Comparison of ENCODE assay signal across 30 cellular contexts in the genomic region with DNA sequence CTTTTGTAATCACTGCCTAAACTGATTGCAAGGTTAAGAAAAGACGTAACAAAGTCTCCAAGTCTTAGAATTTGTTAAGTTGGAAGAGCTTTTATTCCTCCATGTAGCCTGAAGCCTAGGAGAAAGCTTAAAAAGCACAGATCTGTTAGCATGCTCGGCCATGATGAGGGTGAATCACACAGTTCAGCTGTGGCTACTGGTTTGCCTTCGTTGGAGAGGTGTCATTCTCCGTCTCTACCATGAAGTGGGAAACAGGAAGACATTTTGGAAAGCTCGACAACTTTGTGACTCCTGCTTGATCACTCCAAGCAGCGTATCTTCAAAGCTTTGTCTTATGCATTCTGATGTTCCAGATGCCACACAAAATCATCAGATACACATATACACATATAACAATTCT. TPM values are rescaled to one million over a fixed set of nuclear protein-coding genes. Genes with fewer than 3 reads are reported as not detected.
A peak's percentile ranks its signal among the peaks of the same experiment; 100 is the strongest.
DNase-seq lines count a peak whose midpoint lies in the region; ATAC-seq, FAIRE-seq and TF ChIP-seq lines count a peak whose summit lies in the region.
"Had no signal": no experiment of that assay in that cellular context is flagged by ENCODE, and none has a peak within 500 bp of the region (broad histone marks: within the 10 kb centered on the region; RNA-seq: fewer than 3 reads in every experiment).

No MANE protein-coding gene starts in this region.

- no peak overlapping the region for H3K27ac Mint-ChIP-seq in T-helper 2 cell treated with Interferon-gamma antibody and Interleukin-4, amounts not matched to agents 5 μg/mL and 100 μg/mL, for 36 hours
- H3K27ac Mint-ChIP-seq: activated naive CD8-positive, alpha-beta T cell treated with anti-CD3 and anti-CD28 coated beads, Interleukin-2, amount 10 ng/mL, durations not matched to agents 7 days and 5 days; IgD-negative memory B cell; stimulated activated memory B cell treated with anti-CD40 and anti-IgM and Interleukin-4, amounts not matched to agents 10 μg/mL and 1 μg/mL and 100 μg/mL, for 72 hours had no signal

- intact Hi-C loops in heart right ventricle (cut with DNase I): loop anchor here in 4 of 10 donors (5.0 to 10.0 kb wide), 4 partner anchors 55 to 608 kb away; no protein-coding TSS in a partner anchor
- intact Hi-C loops in cardiac septum (cut with DNase I): loop anchor here (10.0 kb wide), 1 partner anchor 308 kb away; no protein-coding TSS in a partner anchor
- intact Hi-C loops in aorta (cut with DNase I): no loop called here

- H3K4me1 ChIP-seq in heart right ventricle (peaks cover 0 to 59% (median 24%) of the 10 kb centered on the region in 9 donors), small intestine (ENCODE audit: control insufficient read depth in 2 of 2, insufficient read depth in 1 of 2, low read depth in 1 of 2, low read length in 1 of 2) (no peaks in the 10 kb centered on the region), aorta (ENCODE audit: control insufficient read depth in 1 of 2, insufficient read depth in 2 of 2, low read length in 2 of 2) (peaks cover 1 to 10% of the 10 kb centered on the region in 2 donors)
- H3K4me1 ChIP-seq: left lung had no signal

- H3K4me3 Mint-ChIP-seq in T-helper 2 cell treated with Interferon-gamma antibody and Interleukin-4, amounts not matched to agents 5 μg/mL and 100 μg/mL, for 36 hours: no peak overlapping the region
- H3K4me3 Mint-ChIP-seq: activated naive CD8-positive, alpha-beta T cell treated with anti-CD3 and anti-CD28 coated beads, Interleukin-2, amount 10 ng/mL, durations not matched to agents 7 days and 5 days; activated T-cell treated with anti-CD3 and anti-CD28 coated beads, Interleukin-2, amount 50 U/mL, for 4 hours; IgD-negative memory B cell; naive thymus-derived CD4-positive, alpha-beta T cell; stimulated activated memory B cell treated with anti-CD40 and anti-IgM and Interleukin-4, amounts not matched to agents 10 μg/mL and 1 μg/mL and 100 μg/mL, for 72 hours had no signal

- no peaks in the 10 kb centered on the region for H3K4me1 Mint-ChIP-seq in T-helper 2 cell treated with Interferon-gamma antibody and Interleukin-4, amounts not matched to agents 5 μg/mL and 100 μg/mL, for 36 hours (ENCODE audit: low read depth)
- H3K4me1 Mint-ChIP-seq: activated naive CD8-positive, alpha-beta T cell treated with anti-CD3 and anti-CD28 coated beads, Interleukin-2, amount 10 ng/mL, durations not matched to agents 7 days and 5 days; stimulated activated memory B cell treated with anti-CD40 and anti-IgM and Interleukin-4, amounts not matched to agents 10 μg/mL and 1 μg/mL and 100 μg/mL, for 72 hours had no signal

- WGBS in heart right ventricle, 2 donors: 52 to 60% methylated on average over 6 of the region's 6 CpGs
- 36 to 76% (median 65%) methylated on average over 6 of the region's 6 CpGs for WGBS in small intestine, 3 donors
- WGBS in aorta, 2 donors: 81 to 85% methylated on average over 6 of the region's 6 CpGs

- H3K36me3 ChIP-seq in heart right ventricle: no peaks in the 10 kb centered on the region
- H3K36me3 ChIP-seq in small intestine (ENCODE audit: control insufficient read depth in 2 of 2, insufficient read depth in 2 of 2, low read length in 2 of 2): no peaks in the 10 kb centered on the region
- H3K36me3 ChIP-seq in aorta (ENCODE audit: control insufficient read depth in 1 of 2, insufficient read depth in 2 of 2, low read length in 1 of 2): no peaks in the 10 kb centered on the region
- no peaks in the 10 kb centered on the region; the same call in 1 of the 2 replicates for H3K36me3 ChIP-seq in MG63
- H3K36me3 ChIP-seq: left lung, suprapubic skin had no signal

- no peaks in the 10 kb centered on the region for H3K9me3 Mint-ChIP-seq in T-helper 2 cell treated with Interferon-gamma antibody and Interleukin-4, amounts not matched to agents 5 μg/mL and 100 μg/mL, for 36 hours
- H3K9me3 Mint-ChIP-seq: activated naive CD8-positive, alpha-beta T cell treated with anti-CD3 and anti-CD28 coated beads, Interleukin-2, amount 10 ng/mL, durations not matched to agents 7 days and 5 days; activated T-cell treated with anti-CD3 and anti-CD28 coated beads, Interleukin-2, amount 50 U/mL, for 4 hours; IgD-negative memory B cell; naive thymus-derived CD4-positive, alpha-beta T cell; stimulated activated memory B cell treated with anti-CD40 and anti-IgM and Interleukin-4, amounts not matched to agents 10 μg/mL and 1 μg/mL and 100 μg/mL, for 72 hours had no signal

- peak in 2 of 8 donors; percentile 15 to 27 for ATAC-seq in heart right ventricle
- no peak for ATAC-seq in aorta (ENCODE audit: low FRiP score)
- ATAC-seq: activated T-cell treated with anti-CD3 and anti-CD28 coated beads, Interleukin-2, amount 50 U/mL, for 4 hours; left lung; naive thymus-derived CD4-positive, alpha-beta T cell; stimulated activated memory B cell treated with anti-CD40 and anti-IgM and Interleukin-4, amounts not matched to agents 10 μg/mL and 1 μg/mL and 100 μg/mL, for 72 hours had no signal

- H3K27me3 ChIP-seq in heart right ventricle (no peaks in the 10 kb centered on the region), small intestine (ENCODE audit: control insufficient read depth in 2 of 2, insufficient read depth in 2 of 2, low read length in 2 of 2) (no peaks in the 10 kb centered on the region), aorta (ENCODE audit: control insufficient read depth in 1 of 2, insufficient read depth in 2 of 2, low read length in 1 of 2) (no peaks in the 10 kb centered on the region), MG63 (no peaks in the 10 kb centered on the region)
- H3K27me3 ChIP-seq: left lung, suprapubic skin had no signal

- no peak for DNase-seq in heart right ventricle
- DNase-seq in cardiac septum (ENCODE audit: low spot score): no peak
- DNase-seq in islet precursor cell: peak; percentile 60
- peak; percentile 14 for DNase-seq in small intestine
- DNase-seq in aorta: no peak
- no peak for DNase-seq in MG63
- no peak for DNase-seq in T-helper 2 cell treated with Interferon-gamma antibody and Interleukin-4, amounts not matched to agents 5 μg/mL and 100 μg/mL, for 36 hours (ENCODE audit: low spot score)
- DNase-seq in DMS79 treated with DMSO at 0.1 percent for 48 hours (lab: John Stamatoyannopoulos, UW): no peak
- DNase-seq: activated gamma-delta T cell treated with Interleukin-2 at 50 U/mL for 16 hours; activated naive CD8-positive, alpha-beta T cell treated with anti-CD3 and anti-CD28 coated beads, Interleukin-2, amount 10 ng/mL, durations not matched to agents 7 days and 5 days; activated T-cell treated with anti-CD3 and anti-CD28 coated beads, Interleukin-2, amount 50 U/mL, for 4 hours; Caco-2; DMS53; left lung; mesendoderm; naive thymus-derived CD4-positive, alpha-beta T cell; NCI-H1092 treated with DMSO at 0.1 percent for 48 hours; NCI-H187; NCI-H446 treated with DMSO at 0.1 percent for 48 hours; NCI-H82; OCI-M1; SK-N-SH had no signal

- peak overlapping the region in 2 of 10 donors; percentile 53 to 58 for H3K4me3 ChIP-seq in heart right ventricle
- no peak overlapping the region for H3K4me3 ChIP-seq in small intestine (ENCODE audit: low read depth in 1 of 2, low read length in 2 of 2)
- no peak overlapping the region for H3K4me3 ChIP-seq in aorta (ENCODE audit: low read length in 2 of 2)
- H3K4me3 ChIP-seq in MG63: no peak overlapping the region
- H3K4me3 ChIP-seq: left lung, suprapubic skin had no signal

- TF ChIP-seq CTCF in heart right ventricle (IDR thresholded peaks at IDR 0.05): no peak

- H3K9me3 ChIP-seq in heart right ventricle: no peaks in the 10 kb centered on the region
- H3K9me3 ChIP-seq in small intestine (ENCODE audit: control insufficient read depth, low read depth): no peaks in the 10 kb centered on the region
- H3K9me3 ChIP-seq in aorta (ENCODE audit: control insufficient read depth, low read length): no peaks in the 10 kb centered on the region
- no peaks in the 10 kb centered on the region for H3K9me3 ChIP-seq in MG63
- H3K9me3 ChIP-seq: Caco-2, left lung, SK-N-SH, suprapubic skin had no signal

- H3K36me3 Mint-ChIP-seq in T-helper 2 cell treated with Interferon-gamma antibody and Interleukin-4, amounts not matched to agents 5 μg/mL and 100 μg/mL, for 36 hours (ENCODE audit: low read depth): no peaks in the 10 kb centered on the region

- H3K27me3 Mint-ChIP-seq in T-helper 2 cell treated with Interferon-gamma antibody and Interleukin-4, amounts not matched to agents 5 μg/mL and 100 μg/mL, for 36 hours (ENCODE audit: low read depth): no peaks in the 10 kb centered on the region
- H3K27me3 Mint-ChIP-seq: activated naive CD8-positive, alpha-beta T cell treated with anti-CD3 and anti-CD28 coated beads, Interleukin-2, amount 10 ng/mL, durations not matched to agents 7 days and 5 days; IgD-negative memory B cell; naive thymus-derived CD4-positive, alpha-beta T cell; stimulated activated memory B cell treated with anti-CD40 and anti-IgM and Interleukin-4, amounts not matched to agents 10 μg/mL and 1 μg/mL and 100 μg/mL, for 72 hours had no signal

- FAIRE-seq in small intestine (lab: Jason Lieb, UNC): no peak
- FAIRE-seq: TTC549 had no signal

- H3K27ac ChIP-seq in heart right ventricle (peak overlapping the region; percentile 30 to 94 (median 84)), small intestine (ENCODE audit: low read depth in 1 of 2, low read length in 1 of 2) (no peak overlapping the region), aorta (ENCODE audit: low read depth in 1 of 2, low read length in 2 of 2) (peak overlapping the region; percentile 67 to 88)
- H3K27ac ChIP-seq: C4-2B, left lung, RWPE1, suprapubic skin had no signal

RNA-seq across cellular contexts. Expression of a gene that starts 27.1 kb away (rescaled TPM):
- total RNA-seq in heart right ventricle (1 to 10 TPM; 1.1 to 4.1 (median 2.0) TPM), cardiac septum (2.1 TPM), aorta (10 to 100 TPM; 14.5 to 16.9 TPM)
- polyA plus RNA-seq in heart right ventricle (1 to 10 TPM; 1.4 to 4.9 TPM), small intestine (1 to 10 TPM; 4.5 to 7.9 (median 7.8) TPM), aorta (10 to 100 TPM in 1 of 2 donors, 1 to 10 TPM in 1; 8.0 to 10.0 TPM)
- total RNA-seq in MG63 (2014; rRNA removed; shearing (Covaris generic); ENCODE audit: low replicate concordance): 1.5 and 5.1 TPM in 2 replicates

RNA-seq across cellular contexts. Expression of a gene that starts 58.7 kb away (rescaled TPM):
- total RNA-seq in heart right ventricle: 1 to 10 TPM in 3 of 10 donors, under 1 TPM in 7; 0.19 to 6.2 (median 0.70) TPM
- polyA plus RNA-seq in heart right ventricle: 1 to 10 TPM; 1.4 to 1.7 TPM
- 0.89 TPM for total RNA-seq in cardiac septum
- 10 to 100 TPM in 2 of 3 donors, 1 to 10 TPM in 1; 5.5 to 10.8 (median 10.7) TPM for polyA plus RNA-seq in small intestine
- 1 to 10 TPM; 6.2 to 9.7 TPM for total RNA-seq in aorta
- 1 to 10 TPM in 1 of 2 donors, under 1 TPM in 1; 0.88 to 3.0 TPM for polyA plus RNA-seq in aorta
- total RNA-seq in MG63 (2014; rRNA removed; shearing (Covaris generic); ENCODE audit: low replicate concordance): 0.91 and 1.4 TPM in 2 replicates
- total RNA-seq: A172, G401 had no signal

Comparison
In these comparisons a context has a peak if more than half of its experiments do, and no peak if none do; other contexts are left out.
1. DNase-seq: peak in islet precursor cell (single experiment) and small intestine (single experiment); none in heart right ventricle (0 of 2), cardiac septum (single experiment), aorta (0 of 2), MG63 (single experiment), T-helper 2 cell treated with Interferon-gamma antibody and Interleukin-4, amounts not matched to agents 5 μg/mL and 100 μg/mL, for 36 hours (single experiment) and DMS79 treated with DMSO at 0.1 percent for 48 hours (single experiment).
2. H3K27ac ChIP-seq: peak in heart right ventricle (10 of 10) and aorta (2 of 2); none in small intestine (0 of 2).